ENCODE assay signal across 21 cellular contexts in the genomic region with DNA sequence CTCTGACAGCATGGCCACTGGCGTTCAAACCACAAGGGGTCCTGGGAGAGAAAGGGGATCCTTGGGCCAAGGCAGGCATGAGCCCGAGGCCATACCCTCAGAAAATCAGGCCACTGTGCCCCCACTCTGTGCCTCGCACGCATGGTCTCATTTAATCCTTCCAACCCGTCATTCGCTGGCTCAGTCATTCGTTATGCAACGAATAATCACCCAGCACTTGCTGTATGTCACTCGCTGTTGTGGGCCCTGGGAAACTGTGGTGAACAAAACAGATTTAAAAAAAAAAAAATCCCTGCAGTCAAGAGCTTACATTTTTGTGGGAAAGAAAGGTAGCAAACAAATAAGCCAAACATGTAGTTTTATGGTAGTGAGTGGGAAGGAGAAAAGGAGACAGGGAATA.
A peak's percentile ranks its signal among the peaks of the same experiment; 100 is the strongest.
DNase-seq lines count a peak whose midpoint lies in the region; ATAC-seq and TF ChIP-seq lines count a peak whose summit lies in the region.
"Had no signal": no experiment of that assay in that cellular context is flagged by ENCODE, and none has a peak within 500 bp of the region (broad histone marks: within the 10 kb centered on the region; RNA-seq: fewer than 3 reads in every experiment).

No MANE protein-coding gene starts in this region.

- peak overlapping the region; percentile 2 for H3K27ac Mint-ChIP-seq in activated T-cell treated with anti-CD3 and anti-CD28 coated beads, Interleukin-2, amount 50 U/mL, for 72 hours
- H3K27ac Mint-ChIP-seq in brain = peak overlapping the region in 4 of 5 experiments; percentile 58 to 84 (median 70)
- peak overlapping the region; percentile 14 to 59 (median 48) for H3K27ac Mint-ChIP-seq in nephron
- peak overlapping the region; percentile 20 for H3K27ac Mint-ChIP-seq in type B pancreatic cell
- H3K27ac Mint-ChIP-seq: CD8-positive, alpha-beta memory T cell had no signal

- peaks cover 9% of the 10 kb centered on the region for H3K4me1 Mint-ChIP-seq in activated T-cell treated with anti-CD3 and anti-CD28 coated beads, Interleukin-2, amount 50 U/mL, for 72 hours (ENCODE audit: low read depth)
- H3K4me1 Mint-ChIP-seq in brain (peaks cover 45% of the 10 kb centered on the region), nephron (peaks cover 26% of the 10 kb centered on the region), type B pancreatic cell (ENCODE audit: unreplicated experiment) (peaks cover 6% of the 10 kb centered on the region)
- H3K4me1 Mint-ChIP-seq: CD8-positive, alpha-beta memory T cell had no signal

- no peak overlapping the region for H3K4me3 Mint-ChIP-seq in activated T-cell treated with anti-CD3 and anti-CD28 coated beads, Interleukin-2, amount 50 U/mL, for 72 hours
- H3K4me3 Mint-ChIP-seq in brain (peak overlapping the region in 1 of 5 experiments; percentile 22), nephron (no peak overlapping the region), type B pancreatic cell (no peak overlapping the region)
- H3K4me3 Mint-ChIP-seq: CD8-positive, alpha-beta memory T cell had no signal

- TF ChIP-seq CTCF in brain (conservative IDR thresholded peaks at IDR 0.05) = no peak
- no peak for TF ChIP-seq CTCF in nephron (IDR thresholded peaks at IDR 0.05; ENCODE audit: unreplicated experiment in 3 of 3)
- no peak for TF ChIP-seq CTCF in type B pancreatic cell (conservative IDR thresholded peaks at IDR 0.05)

- DNase-seq in activated T-cell treated with anti-CD3 and anti-CD28 coated beads, Interleukin-2, amount 50 U/mL, for 72 hours = no peak
- DNase-seq in activated T-cell treated with anti-CD3 and anti-CD28 coated beads, Interleukin-2, amount 50 U/mL, for 48 hours = no peak
- DNase-seq in type B pancreatic cell (ENCODE audit: extremely low spot score, unreplicated experiment) (no peak), posterior vena cava (ENCODE audit: low spot score) (no peak), NCI-H510A (lab: John Stamatoyannopoulos, UW) (no peak)
- DNase-seq: 8988T; AML-193; C1 segment of cervical spinal cord; CD8-positive, alpha-beta memory T cell; GDM1; IMR-90; NCI-H1105; NCI-H146; NCI-H2029; NCI-H226; NCI-H524; NCI-H774; Right ventricle myocardium superior had no signal

- no peak for ATAC-seq in activated T-cell treated with anti-CD3 and anti-CD28 coated beads, Interleukin-2, amount 50 U/mL, for 72 hours (replicated peaks in 1 of 2)
- no peak for ATAC-seq in GM18861 (IDR thresholded peaks at IDR 0.05; ENCODE audit: unreplicated experiment)

- H3K27me3 Mint-ChIP-seq in activated T-cell treated with anti-CD3 and anti-CD28 coated beads, Interleukin-2, amount 50 U/mL, for 72 hours (ENCODE audit: low read depth) = peaks cover 22% of the 10 kb centered on the region
- H3K27me3 Mint-ChIP-seq in brain = no peaks in the 10 kb centered on the region
- H3K27me3 Mint-ChIP-seq in nephron (ENCODE audit: low read depth) = peaks cover 12% of the 10 kb centered on the region
- H3K27me3 Mint-ChIP-seq in type B pancreatic cell = no peaks in the 10 kb centered on the region

- no peaks in the 10 kb centered on the region for H3K36me3 Mint-ChIP-seq in activated T-cell treated with anti-CD3 and anti-CD28 coated beads, Interleukin-2, amount 50 U/mL, for 72 hours (ENCODE audit: insufficient read depth in 2 of 2)
- H3K36me3 Mint-ChIP-seq in brain (no peaks in the 10 kb centered on the region), nephron (ENCODE audit: low read depth) (no peaks in the 10 kb centered on the region), type B pancreatic cell (no peaks in the 10 kb centered on the region)
- H3K36me3 Mint-ChIP-seq: CD8-positive, alpha-beta memory T cell had no signal

- no peaks in the 10 kb centered on the region for H3K9me3 Mint-ChIP-seq in activated T-cell treated with anti-CD3 and anti-CD28 coated beads, Interleukin-2, amount 50 U/mL, for 72 hours
- H3K9me3 Mint-ChIP-seq in brain = peaks cover 0 to 11% (median 4%) of the 10 kb centered on the region in 5 experiments
- H3K9me3 Mint-ChIP-seq in nephron = peaks cover 12% of the 10 kb centered on the region
- H3K9me3 Mint-ChIP-seq in type B pancreatic cell = no peaks in the 10 kb centered on the region

- intact Hi-C loops in posterior vena cava (cut with DNase I) = no loop called here

Comparison
In these comparisons a context has a peak if more than half of its experiments do, and no peak if none do; other contexts are left out.
1. H3K27ac Mint-ChIP-seq: peak in every context shown above with its lines; median percentile 70 in brain; 48 in nephron; 20 in type B pancreatic cell; 2 in activated T-cell treated with anti-CD3 and anti-CD28 coated beads, Interleukin-2, amount 50 U/mL, for 72 hours.